Comparison of ENCODE assay signal across 1 cellular context in genomic region chr11:75349540-75350116, GRCh38.
TF ChIP-seq lines count a peak whose summit lies in the region.

No MANE protein-coding gene starts in this region.

TF ChIP-seq in K562, 482 proteins besides CTCF, POLR2A, EP300 and RAD21 (continues in another document):
- TF ChIP-seq CTBP1 (IDR thresholded peaks at IDR 0.05; ENCODE audit: borderline replicate concordance) (peak; percentile 35; the same call in 1 of the 2 replicates), DMBX1 (CRISPR knock-in tag; IDR thresholded peaks at IDR 0.05; ENCODE audit: borderline replicate concordance) (peak; percentile 33; the same call in 1 of the 2 replicates), MEIS2 (IDR thresholded peaks at IDR 0.05; ENCODE audit: partially characterized antibody) (peak; percentile 15), MITF (IDR thresholded peaks at IDR 0.05) (0 out of 2 replicates have a peak, but pooled peaks have one; percentile 47), PKNOX1 (IDR thresholded peaks at IDR 0.05) (peak; percentile 43; the same call in 1 of the 2 replicates), ETV1 (tag; conservative IDR thresholded peaks at IDR 0.05; ENCODE audit: low read depth) (peak; percentile 54; the same call in 1 of the 2 replicates), RAD51 (IDR thresholded peaks at IDR 0.05; ENCODE audit: borderline replicate concordance, low read depth) (peak; percentile 46; the same call in 1 of the 2 replicates), CAMTA2 (CRISPR knock-in tag; conservative IDR thresholded peaks at IDR 0.05) (no peak), NRF1 (conservative IDR thresholded peaks at IDR 0.05 in 1 of 2, IDR thresholded peaks at IDR 0.05 in 1 of 2) (0 out of 4 replicates have a peak, but pooled peaks of 1 of the 2 experiments have one; percentile 26), ARID4B (CRISPR knock-in tag; IDR thresholded peaks at IDR 0.05) (peak; percentile 53; the same call in 1 of the 2 replicates), ZNF639 (CRISPR knock-in tag; conservative IDR thresholded peaks at IDR 0.05 in 1 of 2, IDR thresholded peaks at IDR 0.05 in 1 of 2) (no peak), NFE2 (IDR thresholded peaks at IDR 0.05; ENCODE audit: low read depth) (0 out of 2 replicates have a peak, but pooled peaks have one; percentile 46), GABPA (tag; conservative IDR thresholded peaks at IDR 0.05; ENCODE audit: low read depth) (no peak), RBFOX2 (IDR thresholded peaks at IDR 0.05; ENCODE audit: low read depth, low read length) (0 out of 2 replicates have a peak, but pooled peaks have one; percentile 28), USF1 (CRISPR knock-in tag; IDR thresholded peaks at IDR 0.05) (peak; percentile 72), ESRRB (CRISPR knock-in tag; IDR thresholded peaks at IDR 0.05; ENCODE audit: borderline replicate concordance) (no peak), FOXK2 (conservative IDR thresholded peaks at IDR 0.05 in 1 of 2, IDR thresholded peaks at IDR 0.05 in 1 of 2; ENCODE audit: low read depth in 2 of 2) (0 out of 4 replicates have a peak, but pooled peaks of 1 of the 2 experiments have one; percentile 30), SMAD4 (CRISPR knock-in tag; conservative IDR thresholded peaks at IDR 0.05) (peak; percentile 49), NR4A1 (CRISPR knock-in tag; IDR thresholded peaks at IDR 0.05) (no peak), NR4A1 (tag; IDR thresholded peaks at IDR 0.05) (0 out of 2 replicates have a peak, but pooled peaks have one; percentile 31), ZNF316 (IDR thresholded peaks at IDR 0.05) (0 out of 2 replicates have a peak, but pooled peaks have one; percentile 10), POLR3A (IDR thresholded peaks at IDR 0.05; ENCODE audit: borderline replicate concordance, extremely low read depth, insufficient read depth, insufficient read length) (no peak), RFX1 (IDR thresholded peaks at IDR 0.05) (no peak), MXI1 (IDR thresholded peaks at IDR 0.05; ENCODE audit: low read depth, low read length) (no peak), CXXC5 (CRISPR knock-in tag; IDR thresholded peaks at IDR 0.05) (peak; percentile 51), L3MBTL2 (IDR thresholded peaks at IDR 0.05) (peak; percentile 30), NR2C2 (CRISPR knock-in tag; IDR thresholded peaks at IDR 0.05) (no peak), NR2C2 (tag; IDR thresholded peaks at IDR 0.05) (peak; percentile 80), RNF219 (CRISPR knock-in tag; IDR thresholded peaks at IDR 0.05) (no peak), ZFX (CRISPR knock-in tag; IDR thresholded peaks at IDR 0.05) (0 out of 2 replicates have a peak, but pooled peaks have one; percentile 56), DPF2 (IDR thresholded peaks at IDR 0.05) (peak; percentile 42; the same call in 1 of the 2 replicates), FOSL1 (tag; conservative IDR thresholded peaks at IDR 0.05) (peak; percentile 54), ELF4 (CRISPR knock-in tag; IDR thresholded peaks at IDR 0.05) (0 out of 2 replicates have a peak, but pooled peaks have one; percentile 40), ZEB2 (IDR thresholded peaks at IDR 0.05) (no peak), DNMT1 (IDR thresholded peaks at IDR 0.05) (no peak), MYNN (IDR thresholded peaks at IDR 0.05) (0 out of 2 replicates have a peak, but pooled peaks have one; percentile 35), MYNN (CRISPR knock-in tag; IDR thresholded peaks at IDR 0.05) (no peak), SPI1 (IDR thresholded peaks at IDR 0.05; ENCODE audit: borderline replicate concordance, low read depth, low read length) (peak; percentile 96)
- TF ChIP-seq, protein P1, sequence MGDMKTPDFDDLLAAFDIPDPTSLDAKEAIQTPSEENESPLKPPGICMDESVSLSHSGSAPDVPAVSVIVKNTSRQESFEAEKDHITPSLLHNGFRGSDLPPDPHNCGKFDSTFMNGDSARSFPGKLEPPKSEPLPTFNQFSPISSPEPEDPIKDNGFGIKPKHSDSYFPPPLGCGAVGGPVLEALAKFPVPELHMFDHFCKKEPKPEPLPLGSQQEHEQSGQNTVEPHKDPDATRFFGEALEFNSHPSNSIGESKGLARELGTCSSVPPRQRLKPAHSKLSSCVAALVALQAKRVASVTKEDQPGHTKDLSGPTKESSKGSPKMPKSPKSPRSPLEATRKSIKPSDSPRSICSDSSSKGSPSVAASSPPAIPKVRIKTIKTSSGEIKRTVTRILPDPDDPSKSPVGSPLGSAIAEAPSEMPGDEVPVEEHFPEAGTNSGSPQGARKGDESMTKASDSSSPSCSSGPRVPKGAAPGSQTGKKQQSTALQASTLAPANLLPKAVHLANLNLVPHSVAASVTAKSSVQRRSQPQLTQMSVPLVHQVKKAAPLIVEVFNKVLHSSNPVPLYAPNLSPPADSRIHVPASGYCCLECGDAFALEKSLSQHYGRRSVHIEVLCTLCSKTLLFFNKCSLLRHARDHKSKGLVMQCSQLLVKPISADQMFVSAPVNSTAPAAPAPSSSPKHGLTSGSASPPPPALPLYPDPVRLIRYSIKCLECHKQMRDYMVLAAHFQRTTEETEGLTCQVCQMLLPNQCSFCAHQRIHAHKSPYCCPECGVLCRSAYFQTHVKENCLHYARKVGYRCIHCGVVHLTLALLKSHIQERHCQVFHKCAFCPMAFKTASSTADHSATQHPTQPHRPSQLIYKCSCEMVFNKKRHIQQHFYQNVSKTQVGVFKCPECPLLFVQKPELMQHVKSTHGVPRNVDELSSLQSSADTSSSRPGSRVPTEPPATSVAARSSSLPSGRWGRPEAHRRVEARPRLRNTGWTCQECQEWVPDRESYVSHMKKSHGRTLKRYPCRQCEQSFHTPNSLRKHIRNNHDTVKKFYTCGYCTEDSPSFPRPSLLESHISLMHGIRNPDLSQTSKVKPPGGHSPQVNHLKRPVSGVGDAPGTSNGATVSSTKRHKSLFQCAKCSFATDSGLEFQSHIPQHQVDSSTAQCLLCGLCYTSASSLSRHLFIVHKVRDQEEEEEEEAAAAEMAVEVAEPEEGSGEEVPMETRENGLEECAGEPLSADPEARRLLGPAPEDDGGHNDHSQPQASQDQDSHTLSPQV (IDR thresholded peaks at IDR 0.05): peak; percentile 71
- TF ChIP-seq, protein P2, sequence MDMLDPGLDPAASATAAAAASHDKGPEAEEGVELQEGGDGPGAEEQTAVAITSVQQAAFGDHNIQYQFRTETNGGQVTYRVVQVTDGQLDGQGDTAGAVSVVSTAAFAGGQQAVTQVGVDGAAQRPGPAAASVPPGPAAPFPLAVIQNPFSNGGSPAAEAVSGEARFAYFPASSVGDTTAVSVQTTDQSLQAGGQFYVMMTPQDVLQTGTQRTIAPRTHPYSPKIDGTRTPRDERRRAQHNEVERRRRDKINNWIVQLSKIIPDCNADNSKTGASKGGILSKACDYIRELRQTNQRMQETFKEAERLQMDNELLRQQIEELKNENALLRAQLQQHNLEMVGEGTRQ (CRISPR knock-in tag; IDR thresholded peaks at IDR 0.05): peak; percentile 39; the same call in 1 of the 2 replicates
- TF ChIP-seq, protein P3, sequence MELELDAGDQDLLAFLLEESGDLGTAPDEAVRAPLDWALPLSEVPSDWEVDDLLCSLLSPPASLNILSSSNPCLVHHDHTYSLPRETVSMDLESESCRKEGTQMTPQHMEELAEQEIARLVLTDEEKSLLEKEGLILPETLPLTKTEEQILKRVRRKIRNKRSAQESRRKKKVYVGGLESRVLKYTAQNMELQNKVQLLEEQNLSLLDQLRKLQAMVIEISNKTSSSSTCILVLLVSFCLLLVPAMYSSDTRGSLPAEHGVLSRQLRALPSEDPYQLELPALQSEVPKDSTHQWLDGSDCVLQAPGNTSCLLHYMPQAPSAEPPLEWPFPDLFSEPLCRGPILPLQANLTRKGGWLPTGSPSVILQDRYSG (tag; conservative IDR thresholded peaks at IDR 0.05; ENCODE audit: low read depth): 0 out of 2 replicates have a peak, but pooled peaks have one; percentile 31
- TF ChIP-seq, protein P4, sequence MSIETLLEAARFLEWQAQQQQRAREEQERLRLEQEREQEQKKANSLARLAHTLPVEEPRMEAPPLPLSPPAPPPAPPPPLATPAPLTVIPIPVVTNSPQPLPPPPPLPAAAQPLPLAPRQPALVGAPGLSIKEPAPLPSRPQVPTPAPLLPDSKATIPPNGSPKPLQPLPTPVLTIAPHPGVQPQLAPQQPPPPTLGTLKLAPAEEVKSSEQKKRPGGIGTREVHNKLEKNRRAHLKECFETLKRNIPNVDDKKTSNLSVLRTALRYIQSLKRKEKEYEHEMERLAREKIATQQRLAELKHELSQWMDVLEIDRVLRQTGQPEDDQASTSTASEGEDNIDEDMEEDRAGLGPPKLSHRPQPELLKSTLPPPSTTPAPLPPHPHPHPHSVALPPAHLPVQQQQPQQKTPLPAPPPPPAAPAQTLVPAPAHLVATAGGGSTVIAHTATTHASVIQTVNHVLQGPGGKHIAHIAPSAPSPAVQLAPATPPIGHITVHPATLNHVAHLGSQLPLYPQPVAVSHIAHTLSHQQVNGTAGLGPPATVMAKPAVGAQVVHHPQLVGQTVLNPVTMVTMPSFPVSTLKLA (conservative IDR thresholded peaks at IDR 0.05): peak in 1 of 2 experiments; percentile 52; a peak in 1 of 4 replicates
